8 cellular contexts compared by ENCODE assay signal in the genomic region with DNA sequence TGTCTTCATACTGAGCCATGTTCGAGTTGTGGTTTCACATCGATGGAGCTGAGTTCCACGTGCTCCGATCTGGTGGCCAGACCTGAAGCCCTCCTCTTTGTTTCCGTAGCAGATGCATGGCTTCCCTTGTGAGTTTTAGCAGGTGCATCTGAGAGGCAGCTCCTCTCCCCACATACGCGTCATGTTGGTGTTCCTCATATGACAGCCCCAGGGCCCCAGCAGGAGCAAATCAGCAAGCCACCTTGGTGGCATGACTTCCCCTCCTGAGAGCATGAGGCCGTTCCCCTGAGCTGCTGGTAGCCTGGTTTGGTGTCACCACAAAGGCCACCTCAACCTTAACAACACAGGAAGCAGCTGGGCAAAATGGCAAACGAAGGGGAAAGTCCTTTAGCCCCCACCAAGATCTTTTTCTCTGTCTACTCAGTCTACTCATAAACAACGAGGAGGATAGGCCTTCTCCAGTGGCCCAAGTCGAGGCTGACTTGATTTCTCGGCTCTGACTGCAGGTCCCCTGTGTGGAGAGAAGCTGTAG. TPM values are rescaled to one million over a fixed set of nuclear protein-coding genes. Genes with fewer than 3 reads are reported as not detected.
DNase-seq lines count a peak whose midpoint lies in the region; ATAC-seq and TF ChIP-seq lines count a peak whose summit lies in the region.
"Had no signal": no experiment of that assay in that cellular context is flagged by ENCODE, and none has a peak within 500 bp of the region (broad histone marks: within the 10 kb centered on the region; RNA-seq: fewer than 3 reads in every experiment).

No MANE protein-coding gene starts in this region.

- intact Hi-C loops in MCF 10A (cut with micrococcal nuclease), result no loop called here

- BruUV-seq in MCF 10A (replicated peaks; lab: Mats Ljungman, UMichigan), result no TSS peak

- no peaks in the 10 kb centered on the region for H3K9me3 Mint-ChIP-seq in MCF 10A (ENCODE audit: unreplicated experiment)

- no peak for TF ChIP-seq CTCF in MCF 10A (IDR thresholded peaks at IDR 0.05; ENCODE audit: unreplicated experiment)

- no peak overlapping the region for H3K4me3 Mint-ChIP-seq in MCF 10A (ENCODE audit: unreplicated experiment)
- H3K4me3 Mint-ChIP-seq: brain had no signal

- ATAC-seq in GM19372 (IDR thresholded peaks at IDR 0.05; ENCODE audit: low read depth, unreplicated experiment) (peak; percentile 77), HG03175 (IDR thresholded peaks at IDR 0.05; ENCODE audit: unreplicated experiment) (peak; percentile 87)

- no peak overlapping the region for H3K27ac Mint-ChIP-seq in MCF 10A (ENCODE audit: low read depth, unreplicated experiment)

- peak; percentile 71 for DNase-seq in activated CD4-positive, CD25-positive, alpha-beta regulatory T cell treated with anti-CD3 and anti-CD28 coated beads, Interleukin-2, amount 50 U/mL, for 16 hours (ENCODE audit: low read depth, low spot score)
- peak; percentile 82 for DNase-seq in effector CD4-positive, alpha-beta T cell
- DNase-seq in stimulated activated CD8-positive, alpha-beta memory T cell treated with anti-CD3 and anti-CD28 coated beads, Interleukin-4, amount 100 ng/mL, for 48 hours, result peak; percentile 88
- no peak for DNase-seq in MCF 10A (ENCODE audit: unreplicated experiment)
- no peak for DNase-seq in NCI-H128 (lab: John Stamatoyannopoulos, UW; ENCODE audit: unreplicated experiment)

- no peaks in the 10 kb centered on the region for H3K27me3 Mint-ChIP-seq in MCF 10A (ENCODE audit: insufficient read depth, unreplicated experiment)
- H3K27me3 Mint-ChIP-seq: brain had no signal

- CTCF ChIA-PET in MCF 10A (lab: Yijun Ruan, JAX), result interaction anchor here (1.2 to 1.9 kb wide), 5 partner anchors 13 to 200 kb away, joined by 3 to 6 read pairs (median 5); no protein-coding TSS in a partner anchor

- peaks cover 25% of the 10 kb centered on the region for H3K4me1 Mint-ChIP-seq in MCF 10A (ENCODE audit: insufficient read depth, unreplicated experiment)

- H3K36me3 Mint-ChIP-seq in MCF 10A (ENCODE audit: insufficient read depth, unreplicated experiment), result no peaks in the 10 kb centered on the region

- POLR2A ChIA-PET in MCF 10A (lab: Yijun Ruan, JAX), result interaction anchor here (0.5 to 1.2 kb wide), 2 partner anchors 10 kb away, joined by 3 to 5 read pairs; no protein-coding TSS in a partner anchor

RNA-seq across cellular contexts. Expression of a gene that starts 5.9 kb away (rescaled TPM):
- total RNA-seq in MCF 10A (2022), result 50.5 and 50.8 TPM in 2 replicates

Comparison
In these comparisons a context has a peak if more than half of its experiments do, and no peak if none do; other contexts are left out.
1. DNase-seq: peak in activated CD4-positive, CD25-positive, alpha-beta regulatory T cell treated with anti-CD3 and anti-CD28 coated beads, Interleukin-2, amount 50 U/mL, for 16 hours (single experiment), effector CD4-positive, alpha-beta T cell (single experiment) and stimulated activated CD8-positive, alpha-beta memory T cell treated with anti-CD3 and anti-CD28 coated beads, Interleukin-4, amount 100 ng/mL, for 48 hours (single experiment); none in MCF 10A (single experiment) and NCI-H128 (single experiment).